Comparison of ENCODE assay signal across 1 cellular context in genomic region chr14:103520269-103520656, GRCh38.
TF ChIP-seq lines count a peak whose summit lies in the region.

No MANE protein-coding gene starts in this region.

TF ChIP-seq in GM23338, 12 proteins besides CTCF, POLR2A, EP300 and RAD21 (continued from another document):
- TF ChIP-seq, protein P1, sequence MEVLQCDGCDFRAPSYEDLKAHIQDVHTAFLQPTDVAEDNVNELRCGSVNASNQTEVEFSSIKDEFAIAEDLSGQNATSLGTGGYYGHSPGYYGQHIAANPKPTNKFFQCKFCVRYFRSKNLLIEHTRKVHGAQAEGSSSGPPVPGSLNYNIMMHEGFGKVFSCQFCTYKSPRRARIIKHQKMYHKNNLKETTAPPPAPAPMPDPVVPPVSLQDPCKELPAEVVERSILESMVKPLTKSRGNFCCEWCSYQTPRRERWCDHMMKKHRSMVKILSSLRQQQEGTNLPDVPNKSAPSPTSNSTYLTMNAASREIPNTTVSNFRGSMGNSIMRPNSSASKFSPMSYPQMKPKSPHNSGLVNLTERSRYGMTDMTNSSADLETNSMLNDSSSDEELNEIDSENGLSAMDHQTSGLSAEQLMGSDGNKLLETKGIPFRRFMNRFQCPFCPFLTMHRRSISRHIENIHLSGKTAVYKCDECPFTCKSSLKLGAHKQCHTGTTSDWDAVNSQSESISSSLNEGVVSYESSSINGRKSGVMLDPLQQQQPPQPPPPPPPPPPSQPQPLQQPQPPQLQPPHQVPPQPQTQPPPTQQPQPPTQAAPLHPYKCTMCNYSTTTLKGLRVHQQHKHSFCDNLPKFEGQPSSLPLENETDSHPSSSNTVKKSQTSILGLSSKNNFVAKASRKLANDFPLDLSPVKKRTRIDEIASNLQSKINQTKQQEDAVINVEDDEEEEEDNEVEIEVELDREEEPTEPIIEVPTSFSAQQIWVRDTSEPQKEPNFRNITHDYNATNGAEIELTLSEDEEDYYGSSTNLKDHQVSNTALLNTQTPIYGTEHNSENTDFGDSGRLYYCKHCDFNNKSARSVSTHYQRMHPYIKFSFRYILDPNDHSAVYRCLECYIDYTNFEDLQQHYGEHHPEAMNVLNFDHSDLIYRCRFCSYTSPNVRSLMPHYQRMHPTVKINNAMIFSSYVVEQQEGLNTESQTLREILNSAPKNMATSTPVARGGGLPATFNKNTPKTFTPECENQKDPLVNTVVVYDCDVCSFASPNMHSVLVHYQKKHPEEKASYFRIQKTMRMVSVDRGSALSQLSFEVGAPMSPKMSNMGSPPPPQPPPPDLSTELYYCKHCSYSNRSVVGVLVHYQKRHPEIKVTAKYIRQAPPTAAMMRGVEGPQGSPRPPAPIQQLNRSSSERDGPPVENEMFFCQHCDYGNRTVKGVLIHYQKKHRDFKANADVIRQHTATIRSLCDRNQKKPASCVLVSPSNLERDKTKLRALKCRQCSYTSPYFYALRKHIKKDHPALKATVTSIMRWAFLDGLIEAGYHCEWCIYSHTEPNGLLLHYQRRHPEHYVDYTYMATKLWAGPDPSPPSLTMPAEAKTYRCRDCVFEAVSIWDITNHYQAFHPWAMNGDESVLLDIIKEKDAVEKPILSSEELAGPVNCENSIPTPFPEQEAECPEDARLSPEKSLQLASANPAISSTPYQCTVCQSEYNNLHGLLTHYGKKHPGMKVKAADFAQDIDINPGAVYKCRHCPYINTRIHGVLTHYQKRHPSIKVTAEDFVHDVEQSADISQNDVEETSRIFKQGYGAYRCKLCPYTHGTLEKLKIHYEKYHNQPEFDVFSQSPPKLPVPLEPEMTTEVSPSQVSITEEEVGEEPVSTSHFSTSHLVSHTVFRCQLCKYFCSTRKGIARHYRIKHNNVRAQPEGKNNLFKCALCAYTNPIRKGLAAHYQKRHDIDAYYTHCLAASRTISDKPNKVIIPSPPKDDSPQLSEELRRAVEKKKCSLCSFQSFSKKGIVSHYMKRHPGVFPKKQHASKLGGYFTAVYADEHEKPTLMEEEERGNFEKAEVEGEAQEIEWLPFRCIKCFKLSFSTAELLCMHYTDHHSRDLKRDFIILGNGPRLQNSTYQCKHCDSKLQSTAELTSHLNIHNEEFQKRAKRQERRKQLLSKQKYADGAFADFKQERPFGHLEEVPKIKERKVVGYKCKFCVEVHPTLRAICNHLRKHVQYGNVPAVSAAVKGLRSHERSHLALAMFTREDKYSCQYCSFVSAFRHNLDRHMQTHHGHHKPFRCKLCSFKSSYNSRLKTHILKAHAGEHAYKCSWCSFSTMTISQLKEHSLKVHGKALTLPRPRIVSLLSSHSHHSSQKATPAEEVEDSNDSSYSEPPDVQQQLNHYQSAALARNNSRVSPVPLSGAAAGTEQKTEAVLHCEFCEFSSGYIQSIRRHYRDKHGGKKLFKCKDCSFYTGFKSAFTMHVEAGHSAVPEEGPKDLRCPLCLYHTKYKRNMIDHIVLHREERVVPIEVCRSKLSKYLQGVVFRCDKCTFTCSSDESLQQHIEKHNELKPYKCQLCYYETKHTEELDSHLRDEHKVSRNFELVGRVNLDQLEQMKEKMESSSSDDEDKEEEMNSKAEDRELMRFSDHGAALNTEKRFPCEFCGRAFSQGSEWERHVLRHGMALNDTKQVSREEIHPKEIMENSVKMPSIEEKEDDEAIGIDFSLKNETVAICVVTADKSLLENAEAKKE (CRISPR knock-in tag; IDR thresholded peaks at IDR 0.05) = no peak
TF ChIP-seq in GM23338: peak in this region for 0.
